14 cellular contexts compared by ENCODE assay signal in genomic region chr12:2335517-2335916, GRCh38.
A peak's percentile ranks its signal among the peaks of the same experiment; 100 is the strongest.
DNase-seq lines count a peak whose midpoint lies in the region; ATAC-seq, FAIRE-seq and TF ChIP-seq lines count a peak whose summit lies in the region.
"Had no signal": no experiment of that assay in that cellular context is flagged by ENCODE, and none has a peak within 500 bp of the region (broad histone marks: within the 10 kb centered on the region; RNA-seq: fewer than 3 reads in every experiment).

No MANE protein-coding gene starts in this region.

- no peaks in the 10 kb centered on the region for H3K36me3 ChIP-seq in HCT116 (ENCODE audit: control insufficient read depth in 1 of 2, insufficient read depth in 2 of 2, low read length in 2 of 2)
- H3K36me3 ChIP-seq in astrocyte (ENCODE audit: insufficient read depth, low read length) = no peaks in the 10 kb centered on the region
- H3K36me3 ChIP-seq in hepatocyte (replicated peaks; ENCODE audit: insufficient read depth, low read depth) = no peaks in the 10 kb centered on the region
- no peaks in the 10 kb centered on the region for H3K36me3 ChIP-seq in stomach smooth muscle (ENCODE audit: control insufficient read depth in 2 of 2, insufficient read depth in 2 of 2, low read length in 2 of 2)
- H3K36me3 ChIP-seq: HAP-1 had no signal

- DNase-seq in HCT116 (ENCODE audit: low read depth, low spot score) (no peak), astrocyte (ENCODE audit: low read depth) (no peak), hepatocyte (ENCODE audit: low spot score) (no peak), NCI-H1930 (lab: John Stamatoyannopoulos, UW) (no peak), NCI-H345 treated with DMSO at 0.1 percent for 48 hours (lab: John Stamatoyannopoulos, UW; ENCODE audit: unreplicated experiment) (no peak)
- no peak for DNase-seq in stimulated activated CD4-positive, alpha-beta T cell treated with anti-CD3 and anti-CD28 coated beads, Interleukin-2, amount 100 ng/mL, for 24 hours
- DNase-seq: activated naive CD4-positive, alpha-beta T cell treated with anti-CD3 and anti-CD28 coated beads, Interleukin-2, amount 50 U/mL, for 16 hours; CD4-positive, CD25-positive, alpha-beta regulatory T cell; NCI-H1092 treated with DMSO at 0.1 percent for 48 hours; NCI-H524 had no signal

- H3K27ac ChIP-seq in HCT116 (ENCODE audit: low read depth, low read length) = peak overlapping the region; percentile 98; the same call in 1 of the 2 replicates
- H3K27ac ChIP-seq in astrocyte (ENCODE audit: low read depth, low read length) = peak overlapping the region; percentile 95
- peak overlapping the region; percentile 87 for H3K27ac ChIP-seq in hepatocyte
- peak overlapping the region; percentile 49 for H3K27ac ChIP-seq in stomach smooth muscle (ENCODE audit: low read length)

- CTCF ChIA-PET in HCT116 (lab: Charles Lee) = no interaction called here

- intact Hi-C loops in HCT116 (cut with micrococcal nuclease) = loop anchor here (10.0 kb wide), 1 partner anchor 1439 kb away; no protein-coding TSS in a partner anchor

- H3K4me2 ChIP-seq in HCT116 (ENCODE audit: low read length) (peak overlapping the region; percentile 72), astrocyte (ENCODE audit: low read length) (peak overlapping the region; percentile 80), hepatocyte (no peak overlapping the region)

- TF ChIP-seq POLR2A in HCT116 (IDR thresholded peaks at IDR 0.05; ENCODE audit: borderline replicate concordance, extremely low read depth, insufficient read depth, insufficient read length) = no peak

- peak overlapping the region; percentile 3 for H2AFZ ChIP-seq in HCT116 (ENCODE audit: low read depth, low read length, poor library complexity, severe bottlenecking)
- no peak overlapping the region for H2AFZ ChIP-seq in astrocyte (ENCODE audit: low read depth, low read length)
- no peak overlapping the region for H2AFZ ChIP-seq in hepatocyte

- BruUV-seq in HCT116 (replicated peaks; lab: Mats Ljungman, UMichigan) = no TSS peak

- H3K4me3 ChIP-seq in HCT116 (replicated peaks in 1 of 2; ENCODE audit: low read depth in 1 of 2, low read length in 2 of 2) (no peak overlapping the region), astrocyte (ENCODE audit: insufficient read depth, low read depth, low read length) (no peak overlapping the region), hepatocyte (no peak overlapping the region), stomach smooth muscle (ENCODE audit: low read length in 2 of 2) (no peak overlapping the region)
- H3K4me3 ChIP-seq: HAP-1 had no signal

- no peak for ATAC-seq in HCT116
- ATAC-seq in HG02973 (IDR thresholded peaks at IDR 0.05; ENCODE audit: unreplicated experiment) = no peak

- H3K27me3 Mint-ChIP-seq in astrocyte (ENCODE audit: low read depth, unreplicated experiment) = no peaks in the 10 kb centered on the region

- H3K79me2 ChIP-seq in HCT116 (ENCODE audit: insufficient read depth, low read length) = no peaks in the 10 kb centered on the region
- H3K79me2 ChIP-seq in astrocyte (ENCODE audit: insufficient read depth, low read length) = no peaks in the 10 kb centered on the region
- no peaks in the 10 kb centered on the region for H3K79me2 ChIP-seq in hepatocyte

- no peaks in the 10 kb centered on the region for H3K27me3 ChIP-seq in HCT116 (ENCODE audit: insufficient read depth, low read length)
- no peaks in the 10 kb centered on the region for H3K27me3 ChIP-seq in astrocyte (ENCODE audit: insufficient read depth, low read length)
- no peaks in the 10 kb centered on the region for H3K27me3 ChIP-seq in hepatocyte
- H3K27me3 ChIP-seq in stomach smooth muscle (ENCODE audit: control insufficient read depth in 1 of 2, insufficient read depth in 2 of 2, low read length in 2 of 2) = no peaks in the 10 kb centered on the region

- RAD21 ChIA-PET in HCT116 (lab: Charles Lee; ENCODE audit: low non-redundant PET in 1 of 2, low total read pairs in 2 of 2, uncharacterized antibody in 2 of 2, unreplicated experiment in 2 of 2) = no interaction called here

- no peaks in the 10 kb centered on the region for H3K9me3 Mint-ChIP-seq in astrocyte (ENCODE audit: unreplicated experiment)
- H3K9me3 Mint-ChIP-seq: CD4-positive, CD25-positive, alpha-beta regulatory T cell; natural killer cell treated with Interleukin-12 subunit alpha and Interleukin-12 subunit beta and Interleukin-15 and Interleukin-18, amount 100 ng/mL, for 72 hours had no signal

- peak overlapping the region; percentile 72 for H3K27ac Mint-ChIP-seq in astrocyte (ENCODE audit: unreplicated experiment)
- H3K27ac Mint-ChIP-seq: CD4-positive, CD25-positive, alpha-beta regulatory T cell; natural killer cell treated with Interleukin-12 subunit alpha and Interleukin-12 subunit beta and Interleukin-15 and Interleukin-18, amount 100 ng/mL, for 72 hours had no signal

- H3K4me1 Mint-ChIP-seq in astrocyte (ENCODE audit: low read depth, unreplicated experiment) = peaks cover 50% of the 10 kb centered on the region
- H3K4me1 Mint-ChIP-seq: CD4-positive, CD25-positive, alpha-beta regulatory T cell had no signal

- H4K20me1 ChIP-seq in HCT116 (ENCODE audit: insufficient read depth) (no peaks in the 10 kb centered on the region), astrocyte (ENCODE audit: insufficient read depth, low read length) (no peaks in the 10 kb centered on the region), hepatocyte (ENCODE audit: insufficient read depth, poor library complexity, severe bottlenecking) (no peaks in the 10 kb centered on the region)

- H3K4me1 ChIP-seq in HCT116 (ENCODE audit: control insufficient read depth in 1 of 2, insufficient read depth in 2 of 2, low read length in 2 of 2) (peaks cover 51 to 74% of the 10 kb centered on the region in 2 experiments), astrocyte (ENCODE audit: insufficient read depth, low read length) (peaks cover 49% of the 10 kb centered on the region), hepatocyte (ENCODE audit: insufficient read depth) (peaks cover 32% of the 10 kb centered on the region), stomach smooth muscle (ENCODE audit: control insufficient read depth, insufficient read depth, low read length) (peaks cover 36% of the 10 kb centered on the region)
- H3K4me1 ChIP-seq: HAP-1 had no signal

- no peaks in the 10 kb centered on the region for H3K9me3 ChIP-seq in HCT116 (ENCODE audit: control insufficient read depth in 1 of 2, insufficient read depth in 1 of 2, low read depth in 1 of 2, low read length in 2 of 2)
- no peaks in the 10 kb centered on the region for H3K9me3 ChIP-seq in astrocyte (ENCODE audit: insufficient read depth, low read depth, low read length)
- H3K9me3 ChIP-seq in hepatocyte (ENCODE audit: low read depth) = no peaks in the 10 kb centered on the region
- no peaks in the 10 kb centered on the region for H3K9me3 ChIP-seq in stomach smooth muscle (ENCODE audit: control insufficient read depth in 2 of 2, low read length in 2 of 2)
- H3K9me3 ChIP-seq: HAP-1 had no signal

- 64% methylated on average over 3 of the region's 3 CpGs for WGBS in hepatocyte (ENCODE audit: low lambda C conversion rate, missing lambda C conversion rate)

- no peaks in the 10 kb centered on the region for H3K9me2 ChIP-seq in HCT116 (ENCODE audit: insufficient read depth)
- H3K9me2 ChIP-seq in hepatocyte (replicated peaks; ENCODE audit: insufficient read depth) = no peaks in the 10 kb centered on the region

- H3K9ac ChIP-seq in HCT116 (ENCODE audit: low read length) (no peak overlapping the region; the same call in 1 of the 2 replicates), astrocyte (ENCODE audit: low read length) (no peak overlapping the region), stomach smooth muscle (ENCODE audit: low read length in 2 of 2) (no peak overlapping the region)

- no peak for TF ChIP-seq RAD21 in HCT116 (IDR thresholded peaks at IDR 0.05; ENCODE audit: low read depth)

- FAIRE-seq in astrocyte (lab: Jason Lieb, UNC) = no peak

- H3K36me3 Mint-ChIP-seq in astrocyte (ENCODE audit: low read depth, unreplicated experiment) = no peaks in the 10 kb centered on the region
- H3K36me3 Mint-ChIP-seq: CD4-positive, CD25-positive, alpha-beta regulatory T cell; natural killer cell treated with Interleukin-12 subunit alpha and Interleukin-12 subunit beta and Interleukin-15 and Interleukin-18, amount 100 ng/mL, for 72 hours had no signal

- no peak overlapping the region for H3K4me3 Mint-ChIP-seq in astrocyte (ENCODE audit: unreplicated experiment)
- H3K4me3 Mint-ChIP-seq: CD4-positive, CD25-positive, alpha-beta regulatory T cell; natural killer cell treated with Interleukin-12 subunit alpha and Interleukin-12 subunit beta and Interleukin-15 and Interleukin-18, amount 100 ng/mL, for 72 hours had no signal

- POLR2A ChIA-PET in HCT116 (lab: Charles Lee) = no interaction called here

- no peak for TF ChIP-seq CTCF in HCT116 (IDR thresholded peaks at IDR 0.05 in 2 of 3, conservative IDR thresholded peaks at IDR 0.05 in 1 of 3; ENCODE audit: borderline replicate concordance in 1 of 3, insufficient read depth in 1 of 3, low read depth in 2 of 3, low read length in 2 of 3)
- TF ChIP-seq CTCF in astrocyte (IDR thresholded peaks at IDR 0.05; ENCODE audit: insufficient read depth, low read depth, low read length) = no peak
- TF ChIP-seq CTCF in hepatocyte (IDR thresholded peaks at IDR 0.05; ENCODE audit: poor library complexity) = no peak

TF ChIP-seq in HCT116, 20 proteins besides CTCF, POLR2A, EP300 and RAD21:
- TF ChIP-seq CEBPB (IDR thresholded peaks at IDR 0.05; ENCODE audit: low read depth) (no peak), EZH2 (IDR thresholded peaks at IDR 0.05) (no peak), FOSL1 (IDR thresholded peaks at IDR 0.05; ENCODE audit: low read depth) (no peak), POLR2AphosphoS5 (IDR thresholded peaks at IDR 0.05; ENCODE audit: low read depth, low read length) (no peak), JUND (IDR thresholded peaks at IDR 0.05) (no peak), ZBTB33 (IDR thresholded peaks at IDR 0.05; ENCODE audit: extremely low read depth, insufficient replicate concordance, low read length) (no peak), EGR1 (IDR thresholded peaks at IDR 0.05; ENCODE audit: low read depth) (no peak)
TF ChIP-seq in HCT116: peak in this region for 0.
